Comparison of ENCODE assay signal across 9 cellular contexts in the genomic region with DNA sequence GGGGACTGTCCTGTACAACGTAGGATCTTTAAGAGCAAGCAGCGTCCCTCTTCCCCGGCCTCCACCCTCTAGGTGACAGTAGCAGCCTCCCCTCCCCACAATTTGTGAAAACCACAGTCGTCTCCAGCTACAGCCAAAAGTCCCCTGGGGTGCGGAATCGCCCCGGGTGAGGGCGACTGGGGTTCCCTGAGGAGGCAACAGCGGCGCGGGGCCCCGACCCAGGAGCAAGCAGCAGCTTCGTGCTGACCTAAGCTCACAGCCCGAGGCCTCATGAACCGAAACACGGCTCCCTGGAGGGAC. TPM values are rescaled to one million over a fixed set of nuclear protein-coding genes. Genes with fewer than 3 reads are reported as not detected.
A peak's percentile ranks its signal among the peaks of the same experiment; 100 is the strongest.
DNase-seq lines count a peak whose midpoint lies in the region; ATAC-seq and TF ChIP-seq lines count a peak whose summit lies in the region.
"Had no signal": no experiment of that assay in that cellular context is flagged by ENCODE, and none has a peak within 500 bp of the region (broad histone marks: within the 10 kb centered on the region; RNA-seq: fewer than 3 reads in every experiment).

No MANE protein-coding gene starts in this region.

- peaks cover 0 to 8% of the 10 kb centered on the region in 2 donors for H3K4me1 ChIP-seq in ascending aorta
- H3K4me1 ChIP-seq in liver (ENCODE audit: control insufficient read depth in 4 of 4, insufficient read depth in 4 of 4, low read length in 3 of 4) = peaks cover 0 to 6% (median 3%) of the 10 kb centered on the region in 4 donors
- peaks cover 7% of the 10 kb centered on the region for H3K4me1 ChIP-seq in upper lobe of right lung

- peak overlapping the region; percentile 89 to 98 for H3K4me3 ChIP-seq in ascending aorta
- peak overlapping the region; percentile 90 to 97 (median 94) for H3K4me3 ChIP-seq in liver (ENCODE audit: low read depth in 1 of 3, low read length in 3 of 3)
- peak overlapping the region; percentile 92 for H3K4me3 ChIP-seq in upper lobe of right lung

- in situ Hi-C loops in GM13977 (cut with MboI; ENCODE audit: low pct_unique_long_range_greater_than_20kb, low sequenced_read_pairs, unreplicated experiment) = no loop called here

- WGBS in liver = 2% methylated on average over 16 of the region's 16 CpGs

- peak; percentile 18 for DNase-seq in 8988T
- DNase-seq in ascending aorta (ENCODE audit: low spot score in 2 of 2) = no peak
- no peak for DNase-seq in upper lobe of right lung
- DNase-seq in NCI-H2081 treated with DMSO at 0.1 percent for 48 hours (lab: John Stamatoyannopoulos, UW) = no peak
- DNase-seq in GM13977 (ENCODE audit: low spot score) = no peak

- no peaks in the 10 kb centered on the region for H3K27me3 ChIP-seq in ascending aorta
- H3K27me3 ChIP-seq in liver (ENCODE audit: control insufficient read depth in 4 of 4, insufficient read depth in 4 of 4, low read length in 3 of 4) = no peaks in the 10 kb centered on the region
- H3K27me3 ChIP-seq in upper lobe of right lung = no peaks in the 10 kb centered on the region

- H3K36me3 ChIP-seq in ascending aorta (peaks cover 0 to 22% of the 10 kb centered on the region in 2 donors), liver (ENCODE audit: control insufficient read depth in 4 of 4, insufficient read depth in 3 of 4, low read depth in 1 of 4, low read length in 3 of 4) (peaks cover 0 to 28% (median 11%) of the 10 kb centered on the region in 4 donors), upper lobe of right lung (peaks cover 15% of the 10 kb centered on the region)

- no peak for TF ChIP-seq CTCF in ascending aorta (IDR thresholded peaks at IDR 0.05)
- TF ChIP-seq CTCF in liver (IDR thresholded peaks at IDR 0.05; ENCODE audit: low read depth, low read length, missing input control) = no peak
- TF ChIP-seq CTCF in upper lobe of right lung (IDR thresholded peaks at IDR 0.05) = no peak
- no peak for TF ChIP-seq CTCF in GM13977 (IDR thresholded peaks at IDR 0.05; ENCODE audit: extremely low read depth, insufficient read depth, missing control alignments)

- H3K9me3 ChIP-seq in ascending aorta (no peaks in the 10 kb centered on the region), liver (ENCODE audit: control insufficient read depth in 4 of 4, low read length in 3 of 4) (peaks cover 0 to 4% (median 2%) of the 10 kb centered on the region in 4 donors), upper lobe of right lung (no peaks in the 10 kb centered on the region)

- no peak for TF ChIP-seq RAD21 in liver (IDR thresholded peaks at IDR 0.05)

- ATAC-seq in GM18858 (IDR thresholded peaks at IDR 0.05; ENCODE audit: unreplicated experiment) (peak; percentile 17), HG03442 (IDR thresholded peaks at IDR 0.05; ENCODE audit: unreplicated experiment) (peak; percentile 16), upper lobe of right lung (no peak)

- intact Hi-C loops in ascending aorta (cut with DNase I) = loop anchor here (2.0 to 10.0 kb wide), 4 partner anchors 311 to 953 kb away; a partner anchor contains a TSS
- intact Hi-C loops in upper lobe of right lung (cut with DNase I) = no loop called here

- H3K27ac ChIP-seq in ascending aorta (peak overlapping the region; percentile 88 to 98), liver (ENCODE audit: low read depth in 1 of 2, low read length in 2 of 2) (peak overlapping the region; percentile 84 to 97), upper lobe of right lung (peak overlapping the region; percentile 94)

- H3K9ac ChIP-seq in liver (ENCODE audit: low read depth in 1 of 2, low read length in 2 of 2) = peak overlapping the region; percentile 55 to 71

TF ChIP-seq in liver, 16 proteins besides CTCF, POLR2A, EP300 and RAD21:
- TF ChIP-seq TAF1 (conservative IDR thresholded peaks at IDR 0.05) (no peak), FOXA2 (IDR thresholded peaks at IDR 0.05) (no peak), GABPA (IDR thresholded peaks at IDR 0.05 in 1 of 2, conservative IDR thresholded peaks at IDR 0.05 in 1 of 2) (no peak), RXRA (IDR thresholded peaks at IDR 0.05) (no peak), HNF4A (conservative IDR thresholded peaks at IDR 0.05) (no peak), EGR1 (IDR thresholded peaks at IDR 0.05; ENCODE audit: low read depth in 2 of 2) (no peak), FOXA1 (IDR thresholded peaks at IDR 0.05) (no peak), HNF4G (IDR thresholded peaks at IDR 0.05) (no peak), NR2F2 (IDR thresholded peaks at IDR 0.05) (no peak), SP1 (IDR thresholded peaks at IDR 0.05) (no peak), JUND (IDR thresholded peaks at IDR 0.05) (no peak), YY1 (IDR thresholded peaks at IDR 0.05) (no peak)
- TF ChIP-seq, protein P1, sequence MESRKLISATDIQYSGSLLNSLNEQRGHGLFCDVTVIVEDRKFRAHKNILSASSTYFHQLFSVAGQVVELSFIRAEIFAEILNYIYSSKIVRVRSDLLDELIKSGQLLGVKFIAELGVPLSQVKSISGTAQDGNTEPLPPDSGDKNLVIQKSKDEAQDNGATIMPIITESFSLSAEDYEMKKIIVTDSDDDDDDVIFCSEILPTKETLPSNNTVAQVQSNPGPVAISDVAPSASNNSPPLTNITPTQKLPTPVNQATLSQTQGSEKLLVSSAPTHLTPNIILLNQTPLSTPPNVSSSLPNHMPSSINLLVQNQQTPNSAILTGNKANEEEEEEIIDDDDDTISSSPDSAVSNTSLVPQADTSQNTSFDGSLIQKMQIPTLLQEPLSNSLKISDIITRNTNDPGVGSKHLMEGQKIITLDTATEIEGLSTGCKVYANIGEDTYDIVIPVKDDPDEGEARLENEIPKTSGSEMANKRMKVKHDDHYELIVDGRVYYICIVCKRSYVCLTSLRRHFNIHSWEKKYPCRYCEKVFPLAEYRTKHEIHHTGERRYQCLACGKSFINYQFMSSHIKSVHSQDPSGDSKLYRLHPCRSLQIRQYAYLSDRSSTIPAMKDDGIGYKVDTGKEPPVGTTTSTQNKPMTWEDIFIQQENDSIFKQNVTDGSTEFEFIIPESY (IDR thresholded peaks at IDR 0.05) = no peak
- TF ChIP-seq, protein P2, sequence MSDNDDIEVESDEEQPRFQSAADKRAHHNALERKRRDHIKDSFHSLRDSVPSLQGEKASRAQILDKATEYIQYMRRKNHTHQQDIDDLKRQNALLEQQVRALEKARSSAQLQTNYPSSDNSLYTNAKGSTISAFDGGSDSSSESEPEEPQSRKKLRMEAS (IDR thresholded peaks at IDR 0.05) = no peak
- TF ChIP-seq, protein P3, sequence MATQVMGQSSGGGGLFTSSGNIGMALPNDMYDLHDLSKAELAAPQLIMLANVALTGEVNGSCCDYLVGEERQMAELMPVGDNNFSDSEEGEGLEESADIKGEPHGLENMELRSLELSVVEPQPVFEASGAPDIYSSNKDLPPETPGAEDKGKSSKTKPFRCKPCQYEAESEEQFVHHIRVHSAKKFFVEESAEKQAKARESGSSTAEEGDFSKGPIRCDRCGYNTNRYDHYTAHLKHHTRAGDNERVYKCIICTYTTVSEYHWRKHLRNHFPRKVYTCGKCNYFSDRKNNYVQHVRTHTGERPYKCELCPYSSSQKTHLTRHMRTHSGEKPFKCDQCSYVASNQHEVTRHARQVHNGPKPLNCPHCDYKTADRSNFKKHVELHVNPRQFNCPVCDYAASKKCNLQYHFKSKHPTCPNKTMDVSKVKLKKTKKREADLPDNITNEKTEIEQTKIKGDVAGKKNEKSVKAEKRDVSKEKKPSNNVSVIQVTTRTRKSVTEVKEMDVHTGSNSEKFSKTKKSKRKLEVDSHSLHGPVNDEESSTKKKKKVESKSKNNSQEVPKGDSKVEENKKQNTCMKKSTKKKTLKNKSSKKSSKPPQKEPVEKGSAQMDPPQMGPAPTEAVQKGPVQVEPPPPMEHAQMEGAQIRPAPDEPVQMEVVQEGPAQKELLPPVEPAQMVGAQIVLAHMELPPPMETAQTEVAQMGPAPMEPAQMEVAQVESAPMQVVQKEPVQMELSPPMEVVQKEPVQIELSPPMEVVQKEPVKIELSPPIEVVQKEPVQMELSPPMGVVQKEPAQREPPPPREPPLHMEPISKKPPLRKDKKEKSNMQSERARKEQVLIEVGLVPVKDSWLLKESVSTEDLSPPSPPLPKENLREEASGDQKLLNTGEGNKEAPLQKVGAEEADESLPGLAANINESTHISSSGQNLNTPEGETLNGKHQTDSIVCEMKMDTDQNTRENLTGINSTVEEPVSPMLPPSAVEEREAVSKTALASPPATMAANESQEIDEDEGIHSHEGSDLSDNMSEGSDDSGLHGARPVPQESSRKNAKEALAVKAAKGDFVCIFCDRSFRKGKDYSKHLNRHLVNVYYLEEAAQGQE (IDR thresholded peaks at IDR 0.05) = no peak
- TF ChIP-seq, protein P4, sequence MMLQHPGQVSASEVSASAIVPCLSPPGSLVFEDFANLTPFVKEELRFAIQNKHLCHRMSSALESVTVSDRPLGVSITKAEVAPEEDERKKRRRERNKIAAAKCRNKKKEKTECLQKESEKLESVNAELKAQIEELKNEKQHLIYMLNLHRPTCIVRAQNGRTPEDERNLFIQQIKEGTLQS (IDR thresholded peaks at IDR 0.05) = no peak

RNA-seq across cellular contexts. Expression of a gene that starts 0.3 kb away (rescaled TPM):
- total RNA-seq in ascending aorta (12.8 TPM), liver (10 to 100 TPM in 1 of 2 donors, 1 to 10 TPM in 1; 8.0 to 21.2 TPM), upper lobe of right lung (27.6 TPM)
- 1 to 10 TPM; 4.9 to 6.0 TPM for polyA plus RNA-seq in liver

RNA-seq across cellular contexts. Expression of a gene that starts 0.4 kb away (rescaled TPM):
- total RNA-seq in ascending aorta (not detected), liver (not detected), upper lobe of right lung (not detected)
- polyA plus RNA-seq in liver = not detected
- total RNA-seq: pulmonary artery endothelial cell had no signal
